In genomic region chr4:31294655-31295054, GRCh38 we compare ENCODE assay signal across 7 cellular contexts.
"Had no signal": no experiment of that assay in that cellular context is flagged by ENCODE, and none has a peak within 500 bp of the region (broad histone marks: within the 10 kb centered on the region; RNA-seq: fewer than 3 reads in every experiment).

No MANE protein-coding gene starts in this region.

- H3K27ac ChIP-seq: GM23248, HL-60 had no signal

- H3K4me3 ChIP-seq: GM23248, HAP-1 had no signal

- H3K9me3 ChIP-seq: HAP-1 had no signal

- ATAC-seq: HepG2 had no signal

- DNase-seq: GM23248, GOT3, H7, KBM-7 had no signal

- H3K36me3 ChIP-seq: HAP-1 had no signal

- FAIRE-seq: HepG2 had no signal
